ENCODE assay signal across 2 cellular contexts in the genomic region with DNA sequence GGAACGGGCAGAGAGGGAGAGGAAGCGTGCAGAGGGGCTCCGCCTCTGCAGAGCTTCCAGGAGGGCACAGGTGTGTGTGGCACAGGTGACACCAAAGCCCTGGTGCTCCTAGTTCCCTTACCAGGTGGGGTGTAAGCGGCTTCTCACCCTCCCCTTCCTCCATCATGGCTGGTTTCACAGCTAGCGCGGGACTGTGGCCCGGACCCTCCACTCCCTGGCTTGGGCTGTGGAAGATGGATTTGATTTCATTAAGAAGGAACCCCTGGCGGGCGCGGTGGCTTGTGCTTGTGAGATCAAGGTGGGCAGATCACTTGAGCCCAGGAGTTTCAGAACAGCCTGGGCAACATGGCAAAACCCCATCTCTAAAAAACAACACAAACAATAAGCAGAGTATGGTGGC.
TF ChIP-seq lines count a peak whose summit lies in the region.

No MANE protein-coding gene starts in this region.

TF ChIP-seq in SK-N-SH, 30 proteins besides CTCF, POLR2A, EP300 and RAD21 (continued from another document):
- TF ChIP-seq FOXM1 (IDR thresholded peaks at IDR 0.05; ENCODE audit: low read depth) (no peak), RXRA (IDR thresholded peaks at IDR 0.05; ENCODE audit: borderline replicate concordance, low read depth) (no peak), RCOR1 (IDR thresholded peaks at IDR 0.05; ENCODE audit: low read length) (no peak)
- TF ChIP-seq, protein P1, sequence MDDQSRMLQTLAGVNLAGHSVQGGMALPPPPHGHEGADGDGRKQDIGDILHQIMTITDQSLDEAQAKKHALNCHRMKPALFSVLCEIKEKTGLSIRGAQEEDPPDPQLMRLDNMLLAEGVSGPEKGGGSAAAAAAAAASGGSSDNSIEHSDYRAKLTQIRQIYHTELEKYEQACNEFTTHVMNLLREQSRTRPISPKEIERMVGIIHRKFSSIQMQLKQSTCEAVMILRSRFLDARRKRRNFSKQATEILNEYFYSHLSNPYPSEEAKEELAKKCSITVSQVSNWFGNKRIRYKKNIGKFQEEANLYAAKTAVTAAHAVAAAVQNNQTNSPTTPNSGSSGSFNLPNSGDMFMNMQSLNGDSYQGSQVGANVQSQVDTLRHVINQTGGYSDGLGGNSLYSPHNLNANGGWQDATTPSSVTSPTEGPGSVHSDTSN (IDR thresholded peaks at IDR 0.05) = no peak

TF ChIP-seq in SK-N-SH treated with all-trans-retinoic acid at 6 μM for 48 hours, 23 proteins besides CTCF, POLR2A, EP300 and RAD21 (continued from another document):
- TF ChIP-seq, protein P2, sequence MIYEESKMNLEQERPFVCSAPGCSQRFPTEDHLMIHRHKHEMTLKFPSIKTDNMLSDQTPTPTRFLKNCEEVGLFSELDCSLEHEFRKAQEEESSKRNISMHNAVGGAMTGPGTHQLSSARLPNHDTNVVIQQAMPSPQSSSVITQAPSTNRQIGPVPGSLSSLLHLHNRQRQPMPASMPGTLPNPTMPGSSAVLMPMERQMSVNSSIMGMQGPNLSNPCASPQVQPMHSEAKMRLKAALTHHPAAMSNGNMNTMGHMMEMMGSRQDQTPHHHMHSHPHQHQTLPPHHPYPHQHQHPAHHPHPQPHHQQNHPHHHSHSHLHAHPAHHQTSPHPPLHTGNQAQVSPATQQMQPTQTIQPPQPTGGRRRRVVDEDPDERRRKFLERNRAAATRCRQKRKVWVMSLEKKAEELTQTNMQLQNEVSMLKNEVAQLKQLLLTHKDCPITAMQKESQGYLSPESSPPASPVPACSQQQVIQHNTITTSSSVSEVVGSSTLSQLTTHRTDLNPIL (CRISPR knock-in tag; IDR thresholded peaks at IDR 0.05; ENCODE audit: low read depth) = no peak
- TF ChIP-seq ARNTL (CRISPR knock-in tag; IDR thresholded peaks at IDR 0.05; ENCODE audit: borderline replicate concordance, low read depth) (no peak), ZC3H10 (CRISPR knock-in tag; IDR thresholded peaks at IDR 0.05) (no peak), TOX (CRISPR knock-in tag; IDR thresholded peaks at IDR 0.05; ENCODE audit: borderline replicate concordance) (no peak)
- TF ChIP-seq, protein P3, sequence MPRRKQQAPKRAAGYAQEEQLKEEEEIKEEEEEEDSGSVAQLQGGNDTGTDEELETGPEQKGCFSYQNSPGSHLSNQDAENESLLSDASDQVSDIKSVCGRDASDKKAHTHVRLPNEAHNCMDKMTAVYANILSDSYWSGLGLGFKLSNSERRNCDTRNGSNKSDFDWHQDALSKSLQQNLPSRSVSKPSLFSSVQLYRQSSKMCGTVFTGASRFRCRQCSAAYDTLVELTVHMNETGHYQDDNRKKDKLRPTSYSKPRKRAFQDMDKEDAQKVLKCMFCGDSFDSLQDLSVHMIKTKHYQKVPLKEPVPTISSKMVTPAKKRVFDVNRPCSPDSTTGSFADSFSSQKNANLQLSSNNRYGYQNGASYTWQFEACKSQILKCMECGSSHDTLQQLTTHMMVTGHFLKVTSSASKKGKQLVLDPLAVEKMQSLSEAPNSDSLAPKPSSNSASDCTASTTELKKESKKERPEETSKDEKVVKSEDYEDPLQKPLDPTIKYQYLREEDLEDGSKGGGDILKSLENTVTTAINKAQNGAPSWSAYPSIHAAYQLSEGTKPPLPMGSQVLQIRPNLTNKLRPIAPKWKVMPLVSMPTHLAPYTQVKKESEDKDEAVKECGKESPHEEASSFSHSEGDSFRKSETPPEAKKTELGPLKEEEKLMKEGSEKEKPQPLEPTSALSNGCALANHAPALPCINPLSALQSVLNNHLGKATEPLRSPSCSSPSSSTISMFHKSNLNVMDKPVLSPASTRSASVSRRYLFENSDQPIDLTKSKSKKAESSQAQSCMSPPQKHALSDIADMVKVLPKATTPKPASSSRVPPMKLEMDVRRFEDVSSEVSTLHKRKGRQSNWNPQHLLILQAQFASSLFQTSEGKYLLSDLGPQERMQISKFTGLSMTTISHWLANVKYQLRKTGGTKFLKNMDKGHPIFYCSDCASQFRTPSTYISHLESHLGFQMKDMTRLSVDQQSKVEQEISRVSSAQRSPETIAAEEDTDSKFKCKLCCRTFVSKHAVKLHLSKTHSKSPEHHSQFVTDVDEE (CRISPR knock-in tag; IDR thresholded peaks at IDR 0.05) = no peak
